In the genomic region with DNA sequence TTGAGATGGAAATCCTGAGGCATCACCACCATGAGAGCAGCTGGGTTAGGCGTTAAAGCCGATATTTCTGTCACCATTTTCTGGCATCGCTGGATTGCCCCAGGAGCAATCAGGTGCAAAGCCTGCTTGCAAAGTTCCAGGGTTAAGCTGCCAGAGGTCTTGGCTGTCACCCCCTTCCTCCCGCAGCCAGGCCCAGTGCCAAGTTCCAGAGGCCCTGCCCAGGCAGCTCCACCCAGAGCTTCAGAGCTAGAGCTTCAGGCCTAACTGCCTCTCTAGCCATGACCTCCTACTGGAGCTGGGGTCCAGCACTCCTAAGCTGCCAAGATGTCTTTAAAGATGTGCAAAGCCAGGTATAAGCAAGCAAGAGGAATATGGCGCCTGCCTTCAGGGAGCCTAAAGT, we compare ENCODE assay signal across 22 cellular contexts. TPM values are rescaled to one million over a fixed set of nuclear protein-coding genes. Genes with fewer than 3 reads are reported as not detected.
DNase-seq lines count a peak whose midpoint lies in the region; ATAC-seq, FAIRE-seq and TF ChIP-seq lines count a peak whose summit lies in the region.
"Had no signal": no experiment of that assay in that cellular context is flagged by ENCODE, and none has a peak within 500 bp of the region (broad histone marks: within the 10 kb centered on the region; RNA-seq: fewer than 3 reads in every experiment).

No MANE protein-coding gene starts in this region.

- H2AK5ac ChIP-seq in neuronal stem cell (ENCODE audit: low read depth, low read length) = no peak overlapping the region

- no peak for FAIRE-seq in HTR-8/SVneo (lab: Jason Lieb, UNC)

- no peak overlapping the region for H3K4ac ChIP-seq in neuronal stem cell (ENCODE audit: low read length)

- H3K4me1 ChIP-seq in colonic mucosa (peaks cover 6% of the 10 kb centered on the region), thyroid gland (peaks cover 0 to 4% of the 10 kb centered on the region in 2 donors), neuronal stem cell (ENCODE audit: control insufficient read depth in 2 of 2, insufficient read depth in 1 of 2, low read depth in 1 of 2, low read length in 2 of 2) (no peaks in the 10 kb centered on the region)
- H3K4me1 ChIP-seq: SJCRH30 had no signal

- H2BK12ac ChIP-seq in neuronal stem cell (ENCODE audit: low read length) = no peak overlapping the region

- no peak for TF ChIP-seq CTCF in colonic mucosa (IDR thresholded peaks at IDR 0.05)
- TF ChIP-seq CTCF in thyroid gland (IDR thresholded peaks at IDR 0.05) = no peak

- no peak overlapping the region for H2BK5ac ChIP-seq in neuronal stem cell (ENCODE audit: low read length)

- DNase-seq in Right ventricle myocardium inferior (ENCODE audit: missing footprints) (peak; percentile 72), cardiac septum (ENCODE audit: low spot score) (no peak), colonic mucosa (peak; percentile 92), left colon (peak; percentile 84 to 88), thyroid gland (peak; percentile 43 to 46), HTR-8/SVneo (ENCODE audit: insufficient read length, low spot score) (no peak), neuronal stem cell (ENCODE audit: low spot score) (no peak)
- DNase-seq: AML-193, DMS79 treated with DMSO at 0.1 percent for 48 hours, IMR-90, Karpas-422, MG63, NCI-H1092, NCI-H146, NCI-H2081, NCI-H510A, NCI-H774, SJCRH30 had no signal

- ATAC-seq in Right ventricle myocardium inferior (peak; percentile 80), left colon (peak; percentile 79), HG02798 (IDR thresholded peaks at IDR 0.05; ENCODE audit: poor library complexity, unreplicated experiment) (no peak)

- H3K9me3 ChIP-seq in colonic mucosa (no peaks in the 10 kb centered on the region), thyroid gland (no peaks in the 10 kb centered on the region), neuronal stem cell (replicated peaks in 1 of 2; ENCODE audit: control insufficient read depth in 2 of 2, insufficient read depth in 1 of 2, low read depth in 1 of 2, low read length in 2 of 2) (no peaks in the 10 kb centered on the region)
- H3K9me3 ChIP-seq: MG63, SJCRH30 had no signal

- no peak overlapping the region for H2BK120ac ChIP-seq in neuronal stem cell (ENCODE audit: low read depth, low read length)

- H4K91ac ChIP-seq in neuronal stem cell (ENCODE audit: low read depth, low read length, poor library complexity) = no peak overlapping the region

- no peak overlapping the region for H3K23ac ChIP-seq in neuronal stem cell (ENCODE audit: low read depth, low read length, poor library complexity)

- H3K4me3 ChIP-seq in colonic mucosa = no peak overlapping the region
- no peak overlapping the region for H3K4me3 ChIP-seq in thyroid gland (replicated peaks in 1 of 3)
- no peak overlapping the region for H3K4me3 ChIP-seq in neuronal stem cell (ENCODE audit: low read length in 2 of 2)
- H3K4me3 ChIP-seq: MG63, SJCRH30 had no signal

- H3K27ac ChIP-seq in colonic mucosa (peak overlapping the region; percentile 66), thyroid gland (no peak overlapping the region), neuronal stem cell (replicated peaks; ENCODE audit: low read length) (no peak overlapping the region)
- H3K27ac ChIP-seq: 22Rv1, RWPE1, SJCRH30 had no signal

- WGBS in thyroid gland, 2 donors = 60 to 80% methylated on average over 2 to 5 of the region's 5 CpGs
- WGBS in neuronal stem cell (ENCODE audit: extremely low coverage in 2 of 2, insufficient read length in 2 of 2, insufficient replicate concordance in 1 of 2), 2 donors = no CpG with 5 or more reads among the region's 5 CpGs

- H3K27me3 ChIP-seq in colonic mucosa = no peaks in the 10 kb centered on the region
- H3K27me3 ChIP-seq in thyroid gland = no peaks in the 10 kb centered on the region
- no peaks in the 10 kb centered on the region for H3K27me3 ChIP-seq in neuronal stem cell (ENCODE audit: control insufficient read depth in 3 of 3, insufficient read depth in 3 of 3, low read depth in 1 of 3, low read length in 3 of 3)
- H3K27me3 ChIP-seq: MG63, SJCRH30 had no signal

- H3K4me2 ChIP-seq in neuronal stem cell (ENCODE audit: insufficient read depth, low read length, poor library complexity, severe bottlenecking) = no peak overlapping the region

- TF ChIP-seq POLR2A in thyroid gland (IDR thresholded peaks at IDR 0.05) = no peak

- no peak overlapping the region for H2BK15ac ChIP-seq in neuronal stem cell (ENCODE audit: low read length)

- no peak overlapping the region for H3K18ac ChIP-seq in neuronal stem cell (ENCODE audit: low read length)

- H3K36me3 ChIP-seq in colonic mucosa (no peaks in the 10 kb centered on the region), thyroid gland (no peaks in the 10 kb centered on the region), neuronal stem cell (replicated peaks in 1 of 2; ENCODE audit: control insufficient read depth in 2 of 2, insufficient read depth in 2 of 2, low read length in 2 of 2) (no peaks in the 10 kb centered on the region)
- H3K36me3 ChIP-seq: MG63, SJCRH30 had no signal

- intact Hi-C loops in Right ventricle myocardium inferior (cut with DNase I) = no loop called here
- intact Hi-C loops in cardiac septum (cut with DNase I) = no loop called here
- intact Hi-C loops in colonic mucosa (cut with DNase I) = no loop called here
- intact Hi-C loops in left colon (cut with DNase I, micrococcal nuclease) = no loop called here
- intact Hi-C loops in thyroid gland (cut with DNase I) = no loop called here

- no peak overlapping the region for H2AFZ ChIP-seq in neuronal stem cell (ENCODE audit: low read length)

- no peak overlapping the region for H4K8ac ChIP-seq in neuronal stem cell (ENCODE audit: low read depth, low read length)

- no peak overlapping the region for H3K14ac ChIP-seq in neuronal stem cell (ENCODE audit: low read length)

- H3K79me1 ChIP-seq in neuronal stem cell (ENCODE audit: low read depth, low read length) = no peaks in the 10 kb centered on the region

- H3K9ac ChIP-seq in colonic mucosa (ENCODE audit: low read depth in 2 of 2, low read length in 2 of 2) (peak overlapping the region in 1 of 2 donors; percentile 38), neuronal stem cell (ENCODE audit: low read depth, low read length, poor library complexity) (no peak overlapping the region)

RNA-seq across cellular contexts. Expression of a gene that starts 8.8 kb away (rescaled TPM):
- total RNA-seq in Right ventricle myocardium inferior (not detected), cardiac septum (not detected), colonic mucosa (10 to 100 TPM; 63.1 to 68.8 TPM), left colon (10 to 100 TPM; 89.7 to 95.0 TPM), thyroid gland (not detected)
- polyA plus RNA-seq in neuronal stem cell (2013, experiment 1 of 2) = not detected
- not detected for polyA plus RNA-seq in neuronal stem cell (2013, experiment 2 of 2)
- total RNA-seq: H4, IMR-90, SJCRH30 had no signal
- polyA plus RNA-seq: IMR-90 had no signal

RNA-seq across cellular contexts. Expression of a gene that starts 25.2 kb away (rescaled TPM):
- not detected for total RNA-seq in Right ventricle myocardium inferior
- total RNA-seq in cardiac septum = not detected
- total RNA-seq in colonic mucosa = 1 to 10 TPM in 1 of 2 donors, under 1 TPM in 1; 0.40 to 1.5 TPM
- total RNA-seq in left colon = 1 to 10 TPM in 1 of 2 donors, under 1 TPM in 1; 0.58 to 1.1 TPM
- not detected for total RNA-seq in thyroid gland
- not detected for polyA plus RNA-seq in neuronal stem cell (2013, experiment 1 of 2)
- polyA plus RNA-seq in neuronal stem cell (2013, experiment 2 of 2) = not detected
- total RNA-seq: H4, IMR-90, SJCRH30 had no signal
- polyA plus RNA-seq: IMR-90 had no signal

Comparison
In these comparisons a context has a peak if more than half of its experiments do, and no peak if none do; other contexts are left out.
1. DNase-seq: peak in Right ventricle myocardium inferior (single experiment), colonic mucosa (single experiment), left colon (2 of 2) and thyroid gland (2 of 2); none in cardiac septum (single experiment), HTR-8/SVneo (single experiment) and neuronal stem cell (single experiment).
2. RNA of a gene that starts 8.8 kb away (total RNA-seq): 89.7 to 95.0 TPM in left colon and 63.1 to 68.8 TPM in colonic mucosa; not detected in Right ventricle myocardium inferior (single experiment), not detected in cardiac septum (single experiment) and not detected in thyroid gland; every median in the first group is over 10 times any median in the second.